1 cellular context compared by ENCODE assay signal in the genomic region with DNA sequence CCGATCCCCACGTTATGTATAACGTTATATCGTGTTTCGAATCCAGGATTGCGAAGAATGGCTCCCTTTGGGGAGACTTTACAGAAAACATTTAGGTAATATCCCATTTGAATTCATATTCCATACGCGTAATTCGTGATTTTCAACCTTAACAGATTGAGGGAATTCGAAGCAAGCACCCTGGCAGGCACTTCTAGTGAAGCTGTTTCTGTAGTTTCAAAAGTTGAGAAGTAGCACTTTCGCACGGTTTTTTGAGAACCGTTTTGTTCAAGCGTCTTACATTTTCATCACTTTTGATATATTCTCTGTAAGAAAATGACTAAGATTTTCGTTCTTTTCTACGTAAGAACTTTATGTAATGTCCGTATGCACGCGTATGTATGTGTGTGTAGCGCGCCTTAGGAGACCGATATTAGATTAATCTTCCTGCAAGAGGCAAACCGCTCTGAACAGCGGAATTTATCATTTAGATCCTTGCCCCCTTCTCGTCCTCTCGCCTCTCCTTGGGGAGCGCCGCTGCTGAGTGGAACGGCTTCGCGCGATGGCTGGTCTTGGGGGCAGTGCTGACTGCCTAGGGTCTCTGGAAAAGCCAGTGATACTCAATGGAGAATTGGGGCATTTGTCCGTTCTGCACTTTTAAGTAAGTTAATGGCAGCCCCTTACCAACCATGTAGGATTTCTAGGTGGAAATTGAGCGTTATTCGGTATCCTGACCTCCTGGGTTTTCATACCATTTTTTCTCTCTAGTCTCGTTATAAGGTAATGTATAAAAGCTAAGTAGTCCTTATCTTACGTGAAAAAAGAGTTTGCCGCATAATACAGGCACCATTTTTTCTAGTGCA.
A peak's percentile ranks its signal among the peaks of the same experiment; 100 is the strongest.
TF ChIP-seq lines count a peak whose summit lies in the region.

No MANE protein-coding gene starts in this region.

TF ChIP-seq in H1, 55 proteins besides CTCF, POLR2A, EP300 and RAD21:
- TF ChIP-seq CBX8 (IDR thresholded peaks at IDR 0.05; ENCODE audit: borderline replicate concordance, low read depth, low read length) = peak; percentile 68; the same call in 1 of the 2 replicates
- peak; percentile 84 for TF ChIP-seq SUZ12 (IDR thresholded peaks at IDR 0.05; ENCODE audit: low read length)
- TF ChIP-seq EZH2 (IDR thresholded peaks at IDR 0.05; ENCODE audit: low read depth, low read length, severe bottlenecking) = peak; percentile 92
- TF ChIP-seq RNF2 (IDR thresholded peaks at IDR 0.05; ENCODE audit: borderline replicate concordance, low read depth, low read length, missing control alignments, poor library complexity, severe bottlenecking) = peak; percentile 99
- no peak for TF ChIP-seq TBP (IDR thresholded peaks at IDR 0.05; ENCODE audit: low read depth, low read length)
- no peak for TF ChIP-seq GTF2F1 (IDR thresholded peaks at IDR 0.05; ENCODE audit: borderline replicate concordance, low read depth, low read length)
- no peak for TF ChIP-seq BACH1 (IDR thresholded peaks at IDR 0.05; ENCODE audit: low read length)
- TF ChIP-seq SP4 (IDR thresholded peaks at IDR 0.05; ENCODE audit: low read length) = no peak
- TF ChIP-seq CTBP2 (IDR thresholded peaks at IDR 0.05; ENCODE audit: borderline replicate concordance, insufficient read depth, insufficient read length, low read length) = no peak
- TF ChIP-seq, protein P1, sequence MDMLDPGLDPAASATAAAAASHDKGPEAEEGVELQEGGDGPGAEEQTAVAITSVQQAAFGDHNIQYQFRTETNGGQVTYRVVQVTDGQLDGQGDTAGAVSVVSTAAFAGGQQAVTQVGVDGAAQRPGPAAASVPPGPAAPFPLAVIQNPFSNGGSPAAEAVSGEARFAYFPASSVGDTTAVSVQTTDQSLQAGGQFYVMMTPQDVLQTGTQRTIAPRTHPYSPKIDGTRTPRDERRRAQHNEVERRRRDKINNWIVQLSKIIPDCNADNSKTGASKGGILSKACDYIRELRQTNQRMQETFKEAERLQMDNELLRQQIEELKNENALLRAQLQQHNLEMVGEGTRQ (IDR thresholded peaks at IDR 0.05; ENCODE audit: low read length) = no peak
- no peak for TF ChIP-seq SIX5 (IDR thresholded peaks at IDR 0.05; ENCODE audit: low read depth, low read length)
- TF ChIP-seq, protein P2, sequence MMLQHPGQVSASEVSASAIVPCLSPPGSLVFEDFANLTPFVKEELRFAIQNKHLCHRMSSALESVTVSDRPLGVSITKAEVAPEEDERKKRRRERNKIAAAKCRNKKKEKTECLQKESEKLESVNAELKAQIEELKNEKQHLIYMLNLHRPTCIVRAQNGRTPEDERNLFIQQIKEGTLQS (IDR thresholded peaks at IDR 0.05; ENCODE audit: insufficient read depth, low read depth, low read length) = no peak
- no peak for TF ChIP-seq NANOG (IDR thresholded peaks at IDR 0.05; ENCODE audit: insufficient read depth, low read depth, low read length, poor library complexity, severe bottlenecking)
- TF ChIP-seq BCL11A (IDR thresholded peaks at IDR 0.05; ENCODE audit: low read depth in 2 of 2, low read length in 2 of 2) = no peak
